Comparison of ENCODE assay signal across 16 cellular contexts in the genomic region with DNA sequence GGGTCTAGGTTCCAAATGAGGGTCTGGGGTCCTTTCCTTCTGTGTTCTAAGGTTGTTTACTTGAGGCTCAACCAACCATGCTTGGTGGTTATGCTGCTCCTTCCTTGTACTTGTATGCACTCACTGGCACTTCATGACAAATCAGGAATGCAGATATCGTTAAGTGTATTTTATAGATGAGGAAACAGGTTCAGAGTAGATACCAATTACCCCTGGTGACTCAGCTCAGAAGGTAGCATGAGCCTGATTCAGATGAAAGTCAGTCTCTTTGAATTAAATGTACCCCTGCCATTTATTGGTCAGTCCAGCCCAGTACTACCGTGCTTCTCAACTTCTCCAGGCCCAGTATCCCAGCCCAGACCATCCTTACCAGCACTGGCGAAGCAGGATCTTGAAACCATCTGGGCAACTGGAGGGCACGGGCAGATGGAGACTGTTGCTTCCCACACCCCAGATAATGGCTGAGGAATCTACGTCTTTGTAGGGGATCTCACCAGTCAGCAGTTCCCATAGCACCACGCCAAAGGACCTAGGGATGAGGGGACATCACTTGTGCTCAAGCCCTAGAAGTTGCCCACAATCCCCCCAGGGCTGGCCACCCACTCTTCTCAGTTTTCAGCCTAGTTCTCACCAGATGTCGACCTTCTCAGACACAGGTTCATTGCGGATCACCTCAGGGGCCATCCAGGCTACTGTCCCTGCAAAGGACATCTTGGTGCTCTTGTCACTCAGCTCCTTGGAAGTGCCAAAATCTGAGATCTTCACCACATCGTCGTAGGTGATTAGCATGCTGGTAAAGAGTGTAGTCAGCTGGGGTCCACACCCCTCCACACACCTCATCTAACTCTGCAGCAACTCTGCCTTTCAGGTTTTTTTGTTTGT. TPM values are rescaled to one million over a fixed set of nuclear protein-coding genes. Genes with fewer than 3 reads are reported as not detected.
DNase-seq lines count a peak whose midpoint lies in the region; TF ChIP-seq lines count a peak whose summit lies in the region.
"Had no signal": no experiment of that assay in that cellular context is flagged by ENCODE, and none has a peak within 500 bp of the region (broad histone marks: within the 10 kb centered on the region; RNA-seq: fewer than 3 reads in every experiment).

No MANE protein-coding gene starts in this region.

- no peak for TF ChIP-seq POLR2A in thyroid gland (IDR thresholded peaks at IDR 0.05)

- no peak overlapping the region for H2AFZ ChIP-seq in osteoblast (ENCODE audit: low read length)

- peaks cover 55% of the 10 kb centered on the region for H4K20me1 ChIP-seq in osteoblast (ENCODE audit: insufficient read depth, low read length)

- H3K4me3 Mint-ChIP-seq in activated CD4-positive, alpha-beta memory T cell treated with anti-CD3 and anti-CD28 coated beads, Interleukin-2, amount 10 ng/mL, durations not matched to agents 7 days and 5 days: no peak overlapping the region
- no peak overlapping the region for H3K4me3 Mint-ChIP-seq in activated CD4-positive, alpha-beta memory T cell treated with anti-CD3 and anti-CD28 coated beads for 36 hours
- H3K4me3 Mint-ChIP-seq in endodermal cell: no peak overlapping the region

- H3K9me3 ChIP-seq in endodermal cell (ENCODE audit: control insufficient read depth, low read length) (no peaks in the 10 kb centered on the region), osteoblast (ENCODE audit: low read depth, low read length) (no peaks in the 10 kb centered on the region), thyroid gland (no peaks in the 10 kb centered on the region)
- H3K9me3 ChIP-seq: tibial artery had no signal

- CTCF ChIA-PET in activated CD4-positive, alpha-beta memory T cell treated with anti-CD3 and anti-CD28 coated beads, Interleukin-2, amount 10 ng/mL, durations not matched to agents 7 days and 5 days (lab: Charles Lee): no interaction called here
- CTCF ChIA-PET in activated CD4-positive, alpha-beta memory T cell treated with anti-CD3 and anti-CD28 coated beads for 36 hours (lab: Charles Lee): interaction anchor here (1.1 kb wide), 1 partner anchor 9 kb away, joined by 3 read pairs; no protein-coding TSS in a partner anchor

- POLR2A ChIA-PET in activated CD4-positive, alpha-beta memory T cell treated with anti-CD3 and anti-CD28 coated beads, Interleukin-2, amount 10 ng/mL, durations not matched to agents 7 days and 5 days (lab: Charles Lee): interaction anchor here (0.9 to 3.4 kb wide), 3 partner anchors 8 to 29 kb away, joined by 3 to 34 read pairs (median 16); no protein-coding TSS in a partner anchor
- POLR2A ChIA-PET in activated CD4-positive, alpha-beta memory T cell treated with anti-CD3 and anti-CD28 coated beads for 36 hours (lab: Charles Lee): no interaction called here

- H3K27ac ChIP-seq in endodermal cell (ENCODE audit: low read depth, low read length) (no peak overlapping the region), osteoblast (ENCODE audit: low read depth, low read length) (peak overlapping the region; percentile 10), thyroid gland (no peak overlapping the region)
- H3K27ac ChIP-seq: coronary artery, tibial artery had no signal

- H3K27me3 ChIP-seq in endodermal cell (ENCODE audit: control insufficient read depth, insufficient read depth, low read length, poor library complexity, severe bottlenecking): no peaks in the 10 kb centered on the region
- H3K27me3 ChIP-seq in osteoblast (ENCODE audit: insufficient read depth, low read length): no peaks in the 10 kb centered on the region
- no peaks in the 10 kb centered on the region for H3K27me3 ChIP-seq in thyroid gland
- H3K27me3 ChIP-seq: tibial artery had no signal

- H3K4me1 ChIP-seq in endodermal cell (ENCODE audit: control insufficient read depth, insufficient read depth, low read length): peaks cover 18% of the 10 kb centered on the region
- peaks cover 20% of the 10 kb centered on the region for H3K4me1 ChIP-seq in osteoblast (ENCODE audit: insufficient read depth, low read length)
- peaks cover 0 to 2% of the 10 kb centered on the region in 2 donors for H3K4me1 ChIP-seq in thyroid gland

- no peaks in the 10 kb centered on the region for H3K27me3 Mint-ChIP-seq in activated CD4-positive, alpha-beta memory T cell treated with anti-CD3 and anti-CD28 coated beads, Interleukin-2, amount 10 ng/mL, durations not matched to agents 7 days and 5 days
- no peaks in the 10 kb centered on the region for H3K27me3 Mint-ChIP-seq in activated CD4-positive, alpha-beta memory T cell treated with anti-CD3 and anti-CD28 coated beads for 36 hours
- no peaks in the 10 kb centered on the region for H3K27me3 Mint-ChIP-seq in endodermal cell (ENCODE audit: insufficient read depth)

- WGBS in endodermal cell (ENCODE audit: insufficient coverage in 1 of 2, insufficient read length in 1 of 2), 2 experiments: 95% methylated on average over 8 to 10 of the region's 10 CpGs
- WGBS in thyroid gland, 2 donors: 87% methylated on average over 10 of the region's 10 CpGs

- H3K79me2 ChIP-seq in osteoblast (ENCODE audit: insufficient read depth, low read length): peaks cover 39% of the 10 kb centered on the region

- H3K4me3 ChIP-seq in endodermal cell (ENCODE audit: low read length) (no peak overlapping the region), osteoblast (ENCODE audit: insufficient read depth, low read length) (no peak overlapping the region), thyroid gland (replicated peaks in 1 of 3) (no peak overlapping the region)
- H3K4me3 ChIP-seq: coronary artery, smooth muscle cell, tibial artery had no signal

- TF ChIP-seq CTCF in endodermal cell (conservative IDR thresholded peaks at IDR 0.05): no peak
- TF ChIP-seq CTCF in osteoblast (IDR thresholded peaks at IDR 0.05; ENCODE audit: extremely low read depth, low read depth, low read length): no peak
- no peak for TF ChIP-seq CTCF in thyroid gland (IDR thresholded peaks at IDR 0.05)

- H3K9me3 Mint-ChIP-seq in activated CD4-positive, alpha-beta memory T cell treated with anti-CD3 and anti-CD28 coated beads, Interleukin-2, amount 10 ng/mL, durations not matched to agents 7 days and 5 days: no peaks in the 10 kb centered on the region
- H3K9me3 Mint-ChIP-seq in activated CD4-positive, alpha-beta memory T cell treated with anti-CD3 and anti-CD28 coated beads for 36 hours: no peaks in the 10 kb centered on the region
- no peaks in the 10 kb centered on the region for H3K9me3 Mint-ChIP-seq in endodermal cell

- no peak overlapping the region for H3K9ac ChIP-seq in endodermal cell (ENCODE audit: extremely low read depth, low read length, poor library complexity, severe bottlenecking)

- H3K36me3 ChIP-seq in endodermal cell (ENCODE audit: control insufficient read depth, insufficient read depth, low read length): peaks cover 70% of the 10 kb centered on the region
- peaks cover 81% of the 10 kb centered on the region for H3K36me3 ChIP-seq in osteoblast (ENCODE audit: insufficient read depth, low read length)
- H3K36me3 ChIP-seq in thyroid gland: peaks cover 38 to 40% of the 10 kb centered on the region in 2 donors

- peak overlapping the region; percentile 21 for H3K27ac Mint-ChIP-seq in activated CD4-positive, alpha-beta memory T cell treated with anti-CD3 and anti-CD28 coated beads, Interleukin-2, amount 10 ng/mL, durations not matched to agents 7 days and 5 days
- no peak overlapping the region for H3K27ac Mint-ChIP-seq in activated CD4-positive, alpha-beta memory T cell treated with anti-CD3 and anti-CD28 coated beads for 36 hours
- peak overlapping the region; percentile 21 for H3K27ac Mint-ChIP-seq in endodermal cell

- peaks cover 57% of the 10 kb centered on the region for H3K36me3 Mint-ChIP-seq in activated CD4-positive, alpha-beta memory T cell treated with anti-CD3 and anti-CD28 coated beads, Interleukin-2, amount 10 ng/mL, durations not matched to agents 7 days and 5 days (ENCODE audit: low read depth)
- peaks cover 31% of the 10 kb centered on the region for H3K36me3 Mint-ChIP-seq in activated CD4-positive, alpha-beta memory T cell treated with anti-CD3 and anti-CD28 coated beads for 36 hours
- H3K36me3 Mint-ChIP-seq in endodermal cell (ENCODE audit: low read depth): peaks cover 49% of the 10 kb centered on the region

- DNase-seq in activated CD4-positive, alpha-beta memory T cell treated with anti-CD3 and anti-CD28 coated beads, Interleukin-2, amount 10 ng/mL, durations not matched to agents 7 days and 5 days: no peak
- no peak for DNase-seq in activated CD4-positive, alpha-beta memory T cell treated with anti-CD3 and anti-CD28 coated beads for 36 hours
- DNase-seq in endodermal cell: peak; percentile 63
- DNase-seq in osteoblast (ENCODE audit: insufficient read length, low spot score, missing footprints): peak; percentile 43
- no peak for DNase-seq in thyroid gland
- no peak for DNase-seq in foreskin melanocyte
- no peak for DNase-seq in Ammon's horn (ENCODE audit: low spot score)
- DNase-seq: activated naive CD4-positive, alpha-beta T cell treated with anti-CD3 and anti-CD28 coated beads, Interleukin-2, amount 50 U/mL, for 16 hours; Kasumi-1; NCI-H2081 treated with DMSO at 0.1 percent for 48 hours; tibial artery had no signal

- H3K4me1 Mint-ChIP-seq in activated CD4-positive, alpha-beta memory T cell treated with anti-CD3 and anti-CD28 coated beads, Interleukin-2, amount 10 ng/mL, durations not matched to agents 7 days and 5 days: peaks cover 7% of the 10 kb centered on the region
- H3K4me1 Mint-ChIP-seq in activated CD4-positive, alpha-beta memory T cell treated with anti-CD3 and anti-CD28 coated beads for 36 hours (ENCODE audit: low read depth): peaks cover 4% of the 10 kb centered on the region
- peaks cover 25% of the 10 kb centered on the region for H3K4me1 Mint-ChIP-seq in endodermal cell

- no peak overlapping the region for H3K4me2 ChIP-seq in osteoblast (ENCODE audit: insufficient read depth, low read length)
- H3K4me2 ChIP-seq: smooth muscle cell had no signal

- intact Hi-C loops in activated CD4-positive, alpha-beta memory T cell treated with anti-CD3 and anti-CD28 coated beads for 36 hours (cut with micrococcal nuclease): no loop called here
- intact Hi-C loops in thyroid gland (cut with DNase I): no loop called here

RNA-seq across cellular contexts. Expression of a gene that starts 14.3 kb away (rescaled TPM):
- 10 to 100 TPM; 24.8 to 25.7 TPM for total RNA-seq in activated CD4-positive, alpha-beta memory T cell treated with anti-CD3 and anti-CD28 coated beads, Interleukin-2, amount 10 ng/mL, durations not matched to agents 7 days and 5 days
- total RNA-seq in activated CD4-positive, alpha-beta memory T cell treated with anti-CD3 and anti-CD28 coated beads for 36 hours: 10 to 100 TPM; 13.0 to 14.7 TPM
- polyA plus RNA-seq in PFSK-1 (2012; ENCODE audit: insufficient read length, low read depth): 30.7 TPM
- 1 to 10 TPM; 5.5 to 8.1 TPM for total RNA-seq in endodermal cell
- polyA plus RNA-seq in endodermal cell (2013, experiment 1 of 2): 27.5 TPM
- 21.6 TPM for polyA plus RNA-seq in endodermal cell (2013, experiment 2 of 2)
- 49.6 and 51.9 TPM in 2 replicates for total RNA-seq in osteoblast
- 10 to 100 TPM in 2 of 4 donors, 1 to 10 TPM in 2; 5.2 to 12.9 (median 10.6) TPM for total RNA-seq in thyroid gland

RNA-seq across cellular contexts. Expression of a gene that starts 16.2 kb away (rescaled TPM):
- 10 to 100 TPM; 24.5 to 28.0 TPM for total RNA-seq in activated CD4-positive, alpha-beta memory T cell treated with anti-CD3 and anti-CD28 coated beads, Interleukin-2, amount 10 ng/mL, durations not matched to agents 7 days and 5 days
- 10 to 100 TPM; 27.5 to 29.7 TPM for total RNA-seq in activated CD4-positive, alpha-beta memory T cell treated with anti-CD3 and anti-CD28 coated beads for 36 hours
- 65.6 TPM for polyA plus RNA-seq in PFSK-1 (2012; ENCODE audit: insufficient read length, low read depth)
- 10 to 100 TPM; 48.4 to 60.3 TPM for total RNA-seq in endodermal cell
- 60.9 TPM for polyA plus RNA-seq in endodermal cell (2013, experiment 1 of 2)
- polyA plus RNA-seq in endodermal cell (2013, experiment 2 of 2): 51.7 TPM
- 33.0 and 35.5 TPM in 2 replicates for total RNA-seq in osteoblast
- total RNA-seq in thyroid gland: 10 to 100 TPM; 31.2 to 44.8 (median 34.7) TPM

RNA-seq across cellular contexts. Expression of a gene that starts 22.4 kb away (rescaled TPM):
- not detected for total RNA-seq in activated CD4-positive, alpha-beta memory T cell treated with anti-CD3 and anti-CD28 coated beads, Interleukin-2, amount 10 ng/mL, durations not matched to agents 7 days and 5 days
- total RNA-seq in activated CD4-positive, alpha-beta memory T cell treated with anti-CD3 and anti-CD28 coated beads for 36 hours: under 1 TPM in 1 of 2 experiments, not detected in 1; 0.58 TPM
- 1.1 TPM for polyA plus RNA-seq in PFSK-1 (2012; ENCODE audit: insufficient read length, low read depth)
- total RNA-seq in endodermal cell (not detected), osteoblast (not detected in 2 replicates), thyroid gland (not detected)
- 0.85 TPM for polyA plus RNA-seq in endodermal cell (2013, experiment 1 of 2)
- polyA plus RNA-seq in endodermal cell (2013, experiment 2 of 2): not detected
- total RNA-seq: A673, SK-MEL-5, smooth muscle cell had no signal

RNA-seq across cellular contexts. Expression of a gene that starts 33.0 kb away (rescaled TPM):
- 100 to 1,000 TPM; 738 to 756 TPM for total RNA-seq in activated CD4-positive, alpha-beta memory T cell treated with anti-CD3 and anti-CD28 coated beads, Interleukin-2, amount 10 ng/mL, durations not matched to agents 7 days and 5 days
- 100 to 1,000 TPM; 897 to 926 TPM for total RNA-seq in activated CD4-positive, alpha-beta memory T cell treated with anti-CD3 and anti-CD28 coated beads for 36 hours
- 738 TPM for polyA plus RNA-seq in PFSK-1 (2012; ENCODE audit: insufficient read length, low read depth)
- 1,000 to 10,000 TPM; 1,281 to 1,338 TPM for total RNA-seq in endodermal cell
- 1,028 TPM for polyA plus RNA-seq in endodermal cell (2013, experiment 1 of 2)
- polyA plus RNA-seq in endodermal cell (2013, experiment 2 of 2): 890 TPM
- total RNA-seq in osteoblast: 247 and 293 TPM in 2 replicates
- total RNA-seq in thyroid gland: 100 to 1,000 TPM; 493 to 555 (median 514) TPM

RNA-seq across cellular contexts. Expression of a gene that starts 43.4 kb away (rescaled TPM):
- total RNA-seq in activated CD4-positive, alpha-beta memory T cell treated with anti-CD3 and anti-CD28 coated beads, Interleukin-2, amount 10 ng/mL, durations not matched to agents 7 days and 5 days: 100 to 1,000 TPM; 242 to 246 TPM
- 100 to 1,000 TPM; 218 to 221 TPM for total RNA-seq in activated CD4-positive, alpha-beta memory T cell treated with anti-CD3 and anti-CD28 coated beads for 36 hours
- 224 TPM for polyA plus RNA-seq in PFSK-1 (2012; ENCODE audit: insufficient read length, low read depth)
- total RNA-seq in endodermal cell (100 to 1,000 TPM; 184 to 209 TPM), osteoblast (55.0 and 64.2 TPM in 2 replicates), thyroid gland (10 to 100 TPM; 51.6 to 83.6 (median 68.9) TPM)
- 101 TPM for polyA plus RNA-seq in endodermal cell (2013, experiment 1 of 2)
- polyA plus RNA-seq in endodermal cell (2013, experiment 2 of 2): 95.7 TPM

Comparison
In these comparisons a context has a peak if more than half of its experiments do, and no peak if none do; other contexts are left out.
1. DNase-seq: peak in endodermal cell (single experiment) and osteoblast (single experiment); none in activated CD4-positive, alpha-beta memory T cell treated with anti-CD3 and anti-CD28 coated beads, Interleukin-2, amount 10 ng/mL, durations not matched to agents 7 days and 5 days (single experiment), activated CD4-positive, alpha-beta memory T cell treated with anti-CD3 and anti-CD28 coated beads for 36 hours (single experiment), thyroid gland (0 of 2), foreskin melanocyte (single experiment) and Ammon's horn (single experiment).